In the genomic region with DNA sequence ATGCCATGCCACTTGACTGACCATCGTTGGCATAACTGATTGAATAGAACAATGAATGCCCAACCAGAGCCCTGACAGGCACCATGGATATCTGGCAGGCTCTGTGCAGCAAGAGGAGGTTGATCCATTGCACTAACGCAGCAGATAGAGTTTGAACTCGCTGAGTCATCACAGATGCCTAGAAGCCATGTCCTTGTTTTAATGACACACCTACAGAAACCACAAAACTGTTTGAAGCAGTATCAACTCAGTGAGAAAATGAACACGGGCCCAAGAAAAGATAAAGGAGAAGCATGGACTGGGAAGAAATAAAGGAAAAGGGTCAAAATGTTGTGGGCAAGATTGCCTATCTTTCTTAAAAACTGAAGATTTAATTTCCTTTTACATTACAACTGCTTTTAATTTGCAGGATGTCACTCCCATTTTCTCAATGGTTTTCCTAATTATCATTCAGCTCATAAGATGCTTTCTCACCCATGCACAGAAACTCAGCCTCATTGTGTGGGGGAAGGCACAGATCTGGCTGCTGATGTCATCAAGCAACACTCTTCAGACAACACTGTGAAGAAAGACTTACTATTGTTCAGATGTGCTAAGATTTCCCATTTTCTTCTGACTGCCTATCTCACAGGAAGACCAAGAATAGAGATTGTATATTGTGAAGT, we compare ENCODE assay signal across 8 cellular contexts.
A peak's percentile ranks its signal among the peaks of the same experiment; 100 is the strongest.
DNase-seq lines count a peak whose midpoint lies in the region; ATAC-seq and TF ChIP-seq lines count a peak whose summit lies in the region.

No MANE protein-coding gene starts in this region.

- H3K27ac Mint-ChIP-seq in CD4-positive, CD25-positive, alpha-beta regulatory T cell, result no peak overlapping the region
- H3K27ac Mint-ChIP-seq in stimulated activated effector memory CD8-positive, alpha-beta T cell treated with anti-CD3 and anti-CD28 coated beads, Interleukin-12 subunit alpha, Interleukin-12 subunit beta, amount 100 ng/mL, for 72 hours, result peak overlapping the region; percentile 23

- H3F3A ChIP-seq in PC-3 (ENCODE audit: low read length, unreplicated experiment), result no peaks in the 10 kb centered on the region

- no peak for TF ChIP-seq POLR2A in esophagus squamous epithelium (IDR thresholded peaks at IDR 0.05)

- H3K9me2 ChIP-seq in PC-3 (replicated peaks; ENCODE audit: low read length), result no peaks in the 10 kb centered on the region

- no peak overlapping the region for H3K27ac ChIP-seq in CD4-positive, CD25-positive, alpha-beta regulatory T cell (ENCODE audit: insufficient read depth, low read length, poor library complexity, severe bottlenecking)
- no peak overlapping the region for H3K27ac ChIP-seq in PC-3 (ENCODE audit: low read length)
- peak overlapping the region; percentile 32 to 78 (median 76) for H3K27ac ChIP-seq in esophagus squamous epithelium

- TF ChIP-seq CTCF in PC-3 (conservative IDR thresholded peaks at IDR 0.05; ENCODE audit: low read depth, low read length) (no peak), esophagus squamous epithelium (IDR thresholded peaks at IDR 0.05) (no peak)

- BruUV-seq in PC-3 (replicated peaks; lab: Mats Ljungman, UMichigan), result no TSS peak

- no peak overlapping the region for H3K9ac ChIP-seq in PC-3 (ENCODE audit: low read length)

- no peaks in the 10 kb centered on the region for H3K36me3 Mint-ChIP-seq in CD4-positive, CD25-positive, alpha-beta regulatory T cell
- no peaks in the 10 kb centered on the region for H3K36me3 Mint-ChIP-seq in stimulated activated effector memory CD8-positive, alpha-beta T cell treated with anti-CD3 and anti-CD28 coated beads, Interleukin-12 subunit alpha, Interleukin-12 subunit beta, amount 100 ng/mL, for 72 hours

- peak in 2 of 3 donors; percentile 2 to 64 for DNase-seq in CD4-positive, CD25-positive, alpha-beta regulatory T cell
- DNase-seq in PC-3 (peak; percentile 52), esophagus squamous epithelium (lab: John Stamatoyannopoulos, UW) (no peak), AG08396 (ENCODE audit: low spot score) (no peak)
- DNase-seq in stimulated activated effector memory CD8-positive, alpha-beta T cell treated with anti-CD3 and anti-CD28 coated beads, Interleukin-12 subunit alpha, Interleukin-12 subunit beta, amount 100 ng/mL, for 72 hours (ENCODE audit: low spot score in 2 of 2), result peak in 1 of 2 donors; percentile 53

- CTCF ChIA-PET in PC-3 (lab: Charles Lee), result no interaction called here

- POLR2A ChIA-PET in PC-3 (lab: Charles Lee; ENCODE audit: unreplicated experiment), result no interaction called here

- H4K20me1 ChIP-seq in PC-3 (ENCODE audit: low read length), result no peaks in the 10 kb centered on the region

- no peaks in the 10 kb centered on the region for H3K27me3 ChIP-seq in CD4-positive, CD25-positive, alpha-beta regulatory T cell (ENCODE audit: control insufficient read depth, insufficient read depth, low read length)
- H3K27me3 ChIP-seq in PC-3 (ENCODE audit: low read length) (no peaks in the 10 kb centered on the region), esophagus squamous epithelium (no peaks in the 10 kb centered on the region)

- peak overlapping the region; percentile 26 for H3K4me3 ChIP-seq in CD4-positive, CD25-positive, alpha-beta regulatory T cell (ENCODE audit: low read depth, low read length)
- H3K4me3 ChIP-seq in PC-3 (ENCODE audit: low read length) (no peak overlapping the region), esophagus squamous epithelium (no peak overlapping the region)

- no peaks in the 10 kb centered on the region for H3K36me3 ChIP-seq in CD4-positive, CD25-positive, alpha-beta regulatory T cell (ENCODE audit: control insufficient read depth, insufficient read depth, low read length)
- H3K36me3 ChIP-seq in PC-3 (ENCODE audit: low read depth, low read length), result no peaks in the 10 kb centered on the region
- no peaks in the 10 kb centered on the region for H3K36me3 ChIP-seq in esophagus squamous epithelium

- H3K9me3 Mint-ChIP-seq in CD4-positive, CD25-positive, alpha-beta regulatory T cell, result peaks cover 0 to 8% (median 2%) of the 10 kb centered on the region in 7 donors
- peaks cover 4% of the 10 kb centered on the region for H3K9me3 Mint-ChIP-seq in stimulated activated effector memory CD8-positive, alpha-beta T cell treated with anti-CD3 and anti-CD28 coated beads, Interleukin-12 subunit alpha, Interleukin-12 subunit beta, amount 100 ng/mL, for 72 hours

- H3K4me1 ChIP-seq in CD4-positive, CD25-positive, alpha-beta regulatory T cell (ENCODE audit: control insufficient read depth, insufficient read depth, low read length, poor library complexity, severe bottlenecking), result peaks cover 14% of the 10 kb centered on the region
- peaks cover 14% of the 10 kb centered on the region; the same call in 1 of the 2 replicates for H3K4me1 ChIP-seq in PC-3 (ENCODE audit: insufficient read depth, low read length)
- H3K4me1 ChIP-seq in esophagus squamous epithelium, result peaks cover 9 to 33% (median 20%) of the 10 kb centered on the region in 3 donors

- peaks cover 7 to 14% (median 10%) of the 10 kb centered on the region in 4 donors for H3K4me1 Mint-ChIP-seq in CD4-positive, CD25-positive, alpha-beta regulatory T cell
- peaks cover 25% of the 10 kb centered on the region for H3K4me1 Mint-ChIP-seq in stimulated activated effector memory CD8-positive, alpha-beta T cell treated with anti-CD3 and anti-CD28 coated beads, Interleukin-12 subunit alpha, Interleukin-12 subunit beta, amount 100 ng/mL, for 72 hours

- no peak overlapping the region for H3K4me2 ChIP-seq in PC-3 (ENCODE audit: low read length)

- H2AFZ ChIP-seq in PC-3 (ENCODE audit: low read length), result no peak overlapping the region

- intact Hi-C loops in PC-3 (cut with micrococcal nuclease) (no loop called here), esophagus squamous epithelium (cut with DNase I) (no loop called here)

- peaks cover 4% of the 10 kb centered on the region for H3K27me3 Mint-ChIP-seq in CD4-positive, CD25-positive, alpha-beta regulatory T cell

- ATAC-seq in CD4-positive, CD25-positive, alpha-beta regulatory T cell (ENCODE audit: low read depth in 2 of 2), result peak; percentile 57 to 75
- ATAC-seq in GM18909 (IDR thresholded peaks at IDR 0.05; ENCODE audit: poor library complexity, unreplicated experiment) (peak; percentile 57), PC-3 (peak; percentile 38; the same call in 1 of the 2 replicates), HG03280 (IDR thresholded peaks at IDR 0.05; ENCODE audit: unreplicated experiment) (no peak), HG03108 (IDR thresholded peaks at IDR 0.05; ENCODE audit: unreplicated experiment) (no peak)
- ATAC-seq in stimulated activated effector memory CD8-positive, alpha-beta T cell treated with anti-CD3 and anti-CD28 coated beads, Interleukin-12 subunit alpha, Interleukin-12 subunit beta, amount 100 ng/mL, for 72 hours, result peak; percentile 79

- 32 to 46% methylated on average over 4 of the region's 4 CpGs for WGBS in esophagus squamous epithelium, 2 donors

- no peaks in the 10 kb centered on the region for H3K79me2 ChIP-seq in PC-3 (ENCODE audit: low read length)

- H3K9me3 ChIP-seq in CD4-positive, CD25-positive, alpha-beta regulatory T cell (ENCODE audit: control insufficient read depth in 2 of 2, low read length in 2 of 2), result no peaks in the 10 kb centered on the region
- no peaks in the 10 kb centered on the region for H3K9me3 ChIP-seq in PC-3 (ENCODE audit: low read length)
- peaks cover 0 to 5% (median 0%) of the 10 kb centered on the region in 3 donors for H3K9me3 ChIP-seq in esophagus squamous epithelium

- H3K4me3 Mint-ChIP-seq in CD4-positive, CD25-positive, alpha-beta regulatory T cell, result no peak overlapping the region
- peak overlapping the region; percentile 1 for H3K4me3 Mint-ChIP-seq in stimulated activated effector memory CD8-positive, alpha-beta T cell treated with anti-CD3 and anti-CD28 coated beads, Interleukin-12 subunit alpha, Interleukin-12 subunit beta, amount 100 ng/mL, for 72 hours

Comparison
In these comparisons a context has a peak if more than half of its experiments do, and no peak if none do; other contexts are left out.
1. ATAC-seq: peak in CD4-positive, CD25-positive, alpha-beta regulatory T cell (2 of 2), GM18909 (single experiment), PC-3 (single experiment) and stimulated activated effector memory CD8-positive, alpha-beta T cell treated with anti-CD3 and anti-CD28 coated beads, Interleukin-12 subunit alpha, Interleukin-12 subunit beta, amount 100 ng/mL, for 72 hours (single experiment); none in HG03280 (single experiment) and HG03108 (single experiment).
2. DNase-seq: peak in CD4-positive, CD25-positive, alpha-beta regulatory T cell (2 of 3) and PC-3 (single experiment); none in esophagus squamous epithelium (single experiment) and AG08396 (single experiment).
3. H3K27ac ChIP-seq: peak in esophagus squamous epithelium (4 of 4); none in CD4-positive, CD25-positive, alpha-beta regulatory T cell (single experiment) and PC-3 (single experiment).